ENCODE assay signal across 15 cellular contexts in genomic region chr5:66881475-66882161, GRCh38.
DNase-seq lines count a peak whose midpoint lies in the region; ATAC-seq, FAIRE-seq and TF ChIP-seq lines count a peak whose summit lies in the region.
"Had no signal": no experiment of that assay in that cellular context is flagged by ENCODE, and none has a peak within 500 bp of the region (broad histone marks: within the 10 kb centered on the region; RNA-seq: fewer than 3 reads in every experiment).

No MANE protein-coding gene starts in this region.

- H3K9me3 ChIP-seq in endothelial cell of umbilical vein (replicated peaks; ENCODE audit: control insufficient read depth, insufficient read depth, low read length) (no peaks in the 10 kb centered on the region), keratinocyte (ENCODE audit: control insufficient read depth, low read depth, low read length) (no peaks in the 10 kb centered on the region), thoracic aorta (no peaks in the 10 kb centered on the region)
- H3K9me3 ChIP-seq: psoas muscle had no signal

- no TSS peak for BruUV-seq in endothelial cell of umbilical vein (replicated peaks; lab: Mats Ljungman, UMichigan)

- CTCF ChIA-PET in RWPE1 (lab: Yijun Ruan, JAX): interaction anchor here (0.6 kb wide), 1 partner anchor 18 kb away, joined by 3 read pairs; no protein-coding TSS in a partner anchor
- CTCF ChIA-PET in endothelial cell of umbilical vein (lab: Charles Lee): interaction anchor here (1.2 kb wide), 1 partner anchor 14 kb away, joined by 3 read pairs; no protein-coding TSS in a partner anchor

- H3K4me1 ChIP-seq in endothelial cell of umbilical vein (ENCODE audit: control insufficient read depth, extremely low read depth, insufficient read depth, low read length) (peaks cover 35% of the 10 kb centered on the region), keratinocyte (ENCODE audit: control insufficient read depth, extremely low read depth, insufficient read depth, low read length) (peaks cover 36% of the 10 kb centered on the region), thoracic aorta (ENCODE audit: control insufficient read depth in 1 of 2, low read depth in 2 of 2) (peaks cover 10 to 23% of the 10 kb centered on the region in 2 donors)
- H3K4me1 ChIP-seq: psoas muscle had no signal

- H3K9ac ChIP-seq in endothelial cell of umbilical vein (replicated peaks; ENCODE audit: extremely low read depth, insufficient read depth, low read length) (no peak overlapping the region), keratinocyte (ENCODE audit: control insufficient read depth, extremely low read depth, insufficient read depth, low read length) (peak overlapping the region; percentile 35)

- H3K4me3 ChIP-seq in endothelial cell of umbilical vein (replicated peaks in 1 of 3; ENCODE audit: insufficient read depth in 1 of 3, low read depth in 1 of 3, low read length in 3 of 3): no peak overlapping the region
- peak overlapping the region in 1 of 3 experiments; percentile 34 for H3K4me3 ChIP-seq in keratinocyte (ENCODE audit: control insufficient read depth in 2 of 3, extremely low read depth in 1 of 3, insufficient read depth in 2 of 3, low read depth in 1 of 3, low read length in 3 of 3)
- H3K4me3 ChIP-seq in thoracic aorta: peak overlapping the region; percentile 31
- H3K4me3 ChIP-seq: psoas muscle had no signal

- POLR2A ChIA-PET in RWPE1 (lab: Yijun Ruan, JAX; ENCODE audit: low non-redundant PET) (no interaction called here), endothelial cell of umbilical vein (lab: Charles Lee) (no interaction called here)

- peak; percentile 35 for DNase-seq in RWPE1 (ENCODE audit: low spot score)
- DNase-seq in endothelial cell of umbilical vein (ENCODE audit: low read depth, low spot score): peak; percentile 76
- no peak for DNase-seq in keratinocyte (ENCODE audit: low read depth, low spot score)
- no peak for DNase-seq in thoracic aorta (ENCODE audit: low spot score)
- no peak for DNase-seq in NCI-H748 treated with DMSO at 0.1 percent for 48 hours (lab: John Stamatoyannopoulos, UW)
- DNase-seq in NCI-H1930 (lab: John Stamatoyannopoulos, UW): no peak
- DNase-seq in NCI-H1048 (lab: John Stamatoyannopoulos, UW): no peak
- DNase-seq: activated CD4-positive, alpha-beta T cell treated with anti-CD3 and anti-CD28 coated beads, Interleukin-2, amount 50 U/mL, for 48 hours; NCI-H2227 treated with DMSO at 0.1 percent for 48 hours; psoas muscle; stimulated activated CD4-positive, alpha-beta T cell treated with anti-CD3 and anti-CD28 coated beads, Interleukin-4, amount 100 ng/mL, for 4 hours; stimulated activated naive B cell treated with anti-CD40 and anti-IgM and Interleukin-4, amounts not matched to agents 10 μg/mL and 1 μg/mL and 100 μg/mL, for 72 hours had no signal

- H3K36me3 ChIP-seq in endothelial cell of umbilical vein (ENCODE audit: control insufficient read depth in 2 of 2, extremely low read depth in 1 of 2, insufficient read depth in 2 of 2, low read length in 2 of 2) (peaks cover 3 to 10% of the 10 kb centered on the region in 2 experiments), keratinocyte (ENCODE audit: control insufficient read depth in 2 of 2, extremely low read depth in 1 of 2, insufficient read depth in 2 of 2, low read length in 2 of 2) (no peaks in the 10 kb centered on the region), thoracic aorta (no peaks in the 10 kb centered on the region)

- no peaks in the 10 kb centered on the region for H3K9me1 ChIP-seq in endothelial cell of umbilical vein (replicated peaks; ENCODE audit: control insufficient read depth, extremely low read depth, insufficient read depth, low read length)
- peaks cover 2% of the 10 kb centered on the region for H3K9me1 ChIP-seq in keratinocyte (ENCODE audit: control insufficient read depth, extremely low read depth, insufficient read depth, low read length)

- no peak for TF ChIP-seq POLR2A in endothelial cell of umbilical vein (IDR thresholded peaks at IDR 0.05; ENCODE audit: low read depth, low read length)

- H3K27ac ChIP-seq in RWPE1 (no peak overlapping the region), endothelial cell of umbilical vein (ENCODE audit: insufficient read depth, low read depth, low read length) (peak overlapping the region; percentile 68), keratinocyte (ENCODE audit: control insufficient read depth, insufficient read depth, low read length) (peak overlapping the region; percentile 81), thoracic aorta (peak overlapping the region in 1 of 2 donors; percentile 54)
- H3K27ac ChIP-seq: C4-2B, psoas muscle had no signal

- no peak overlapping the region for H2AFZ ChIP-seq in endothelial cell of umbilical vein (ENCODE audit: low read depth, low read length)
- peak overlapping the region; percentile 47 for H2AFZ ChIP-seq in keratinocyte (ENCODE audit: control insufficient read depth, low read length)

- FAIRE-seq in endothelial cell of umbilical vein (lab: Jason Lieb, UNC) (peak; percentile 48), keratinocyte (lab: Jason Lieb, UNC) (peak; percentile 71)
- FAIRE-seq: endometrium had no signal

- H3K27me3 ChIP-seq in endothelial cell of umbilical vein (ENCODE audit: control insufficient read depth in 2 of 2, insufficient read depth in 2 of 2, low read length in 2 of 2): no peaks in the 10 kb centered on the region
- H3K27me3 ChIP-seq in keratinocyte (ENCODE audit: control insufficient read depth, extremely low read depth, insufficient read depth, low read length): no peaks in the 10 kb centered on the region
- H3K27me3 ChIP-seq in thoracic aorta (replicated peaks; ENCODE audit: insufficient read depth): no peaks in the 10 kb centered on the region

- H4K20me1 ChIP-seq in endothelial cell of umbilical vein (replicated peaks; ENCODE audit: control insufficient read depth, extremely low read depth, insufficient read depth, low read length): peaks cover 5% of the 10 kb centered on the region
- H4K20me1 ChIP-seq in keratinocyte (ENCODE audit: control insufficient read depth, extremely low read depth, insufficient read depth, low read length): no peaks in the 10 kb centered on the region

- dilution Hi-C loops in endothelial cell of umbilical vein (cut with MboI; ENCODE audit: extremely low pct_ligation_motif_present, low sequenced_read_pairs) (no loop called here), keratinocyte (cut with MboI; ENCODE audit: extremely low pct_ligation_motif_present, low sequenced_read_pairs) (no loop called here)

- no peak for ATAC-seq in thoracic aorta (ENCODE audit: insufficient number of reproducible peaks, low FRiP score, low read depth)
- ATAC-seq: Panc1, psoas muscle had no signal

- H3K79me2 ChIP-seq in endothelial cell of umbilical vein (ENCODE audit: control insufficient read depth, insufficient read depth, low read length) (no peaks in the 10 kb centered on the region), keratinocyte (ENCODE audit: control insufficient read depth, insufficient read depth, low read length) (no peaks in the 10 kb centered on the region)

- H3K4me2 ChIP-seq in endothelial cell of umbilical vein (ENCODE audit: insufficient read depth, low read length): peak overlapping the region; percentile 77
- H3K4me2 ChIP-seq in keratinocyte (ENCODE audit: control insufficient read depth, extremely low read depth, insufficient read depth, low read depth, low read length): peak overlapping the region; percentile 76

- TF ChIP-seq CTCF in RWPE1 (conservative IDR thresholded peaks at IDR 0.05; ENCODE audit: low read depth) (no peak), endothelial cell of umbilical vein (IDR thresholded peaks at IDR 0.05; ENCODE audit: extremely low read depth in 1 of 2, insufficient read depth in 1 of 2, low read depth in 1 of 2, low read length in 2 of 2) (no peak), keratinocyte (optimal IDR thresholded peaks at IDR 0.05 in 1 of 3, IDR thresholded peaks at IDR 0.05 in 1 of 3, conservative IDR thresholded peaks at IDR 0.05 in 1 of 3; ENCODE audit: extremely low read depth in 1 of 3, insufficient read depth in 2 of 3, low read length in 3 of 3) (no peak), thoracic aorta (IDR thresholded peaks at IDR 0.05) (no peak)

- intact Hi-C loops in endothelial cell of umbilical vein (cut with micrococcal nuclease): no loop called here

TF ChIP-seq in endothelial cell of umbilical vein, 7 proteins besides CTCF, POLR2A, EP300 and RAD21:
- no peak for TF ChIP-seq MYC (IDR thresholded peaks at IDR 0.05; ENCODE audit: low read depth, low read length)
- TF ChIP-seq, protein P1, sequence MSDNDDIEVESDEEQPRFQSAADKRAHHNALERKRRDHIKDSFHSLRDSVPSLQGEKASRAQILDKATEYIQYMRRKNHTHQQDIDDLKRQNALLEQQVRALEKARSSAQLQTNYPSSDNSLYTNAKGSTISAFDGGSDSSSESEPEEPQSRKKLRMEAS (IDR thresholded peaks at IDR 0.05; ENCODE audit: insufficient read depth, insufficient read length): no peak
- TF ChIP-seq FOS (IDR thresholded peaks at IDR 0.05; ENCODE audit: borderline replicate concordance, insufficient read depth, low read length): no peak
- TF ChIP-seq JUN (IDR thresholded peaks at IDR 0.05; ENCODE audit: borderline replicate concordance, insufficient read depth, insufficient read length, low read depth): no peak
- peak; percentile 48 for TF ChIP-seq GATA2 (IDR thresholded peaks at IDR 0.05; ENCODE audit: insufficient read depth, insufficient read length, low read depth, low read length)
- TF ChIP-seq POLR2AphosphoS5 (IDR thresholded peaks at IDR 0.05; ENCODE audit: insufficient read depth, low read depth, low read length): no peak
- TF ChIP-seq EZH2 (IDR thresholded peaks at IDR 0.05; ENCODE audit: borderline replicate concordance, low read depth, low read length, severe bottlenecking): no peak

Comparison
In these comparisons a context has a peak if more than half of its experiments do, and no peak if none do; other contexts are left out.
1. DNase-seq: peak in RWPE1 (single experiment) and endothelial cell of umbilical vein (single experiment); none in keratinocyte (single experiment), thoracic aorta (single experiment), NCI-H748 treated with DMSO at 0.1 percent for 48 hours (single experiment), NCI-H1930 (0 of 2) and NCI-H1048 (single experiment).